ENCODE assay signal across 8 cellular contexts in genomic region chr1:228464487-228464983, GRCh38. TPM values are rescaled to one million over a fixed set of nuclear protein-coding genes. Genes with fewer than 3 reads are reported as not detected.
A peak's percentile ranks its signal among the peaks of the same experiment; 100 is the strongest.
DNase-seq lines count a peak whose midpoint lies in the region; ATAC-seq and TF ChIP-seq lines count a peak whose summit lies in the region.

No MANE protein-coding gene starts in this region.

- H3K36me3 Mint-ChIP-seq in GM23338 (ENCODE audit: low read depth) = no peaks in the 10 kb centered on the region

- H3K4me1 ChIP-seq in ES-I3 (ENCODE audit: insufficient read depth, low read length) (no peaks in the 10 kb centered on the region), GM23338 (ENCODE audit: insufficient read depth) (peaks cover 25% of the 10 kb centered on the region), vagina (peaks cover 21% of the 10 kb centered on the region)

- no peaks in the 10 kb centered on the region for H3K79me2 ChIP-seq in GM23338 (replicated peaks; ENCODE audit: insufficient read depth)

- H3K9me3 ChIP-seq in ES-I3 (ENCODE audit: control insufficient read depth, insufficient read depth, low read length) (no peaks in the 10 kb centered on the region), vagina (no peaks in the 10 kb centered on the region)

- peak; percentile 86 for ATAC-seq in GM23338

- no peak overlapping the region for H2AFZ ChIP-seq in GM23338

- peak overlapping the region; percentile 86 for H3K4me3 Mint-ChIP-seq in GM23338

- 0 out of 2 replicates have a peak, but pooled peaks cover 7% of the 10 kb centered on the region for H3F3A ChIP-seq in GM23338 (replicated peaks; ENCODE audit: low read depth)

- no peaks in the 10 kb centered on the region for H3K9me2 ChIP-seq in GM23338 (ENCODE audit: insufficient read depth)

- H3K9me3 Mint-ChIP-seq in GM23338 = no peaks in the 10 kb centered on the region

- intact Hi-C loops in vagina (cut with DNase I) = no loop called here

- no peaks in the 10 kb centered on the region; the same call in none of the 2 replicates for H4K20me1 ChIP-seq in GM23338 (replicated peaks; ENCODE audit: insufficient read depth)

- H3K9ac ChIP-seq in ES-I3 (ENCODE audit: low read depth, low read length) = peak overlapping the region; percentile 67; the same call in 1 of the 2 replicates

- H3K36me3 ChIP-seq in ES-I3 (ENCODE audit: insufficient read depth, low read length) = no peaks in the 10 kb centered on the region
- no peaks in the 10 kb centered on the region for H3K36me3 ChIP-seq in GM23338 (ENCODE audit: insufficient read depth)
- H3K36me3 ChIP-seq in vagina = no peaks in the 10 kb centered on the region

- H3K27ac ChIP-seq in GM23338 (ENCODE audit: low read depth) (no peak overlapping the region), vagina (no peak overlapping the region)

- H3K27ac Mint-ChIP-seq in GM23338 = peak overlapping the region; percentile 66

- TF ChIP-seq CTCF in GM23338 (conservative IDR thresholded peaks at IDR 0.05; ENCODE audit: low read depth in 2 of 2) (no peak), vagina (IDR thresholded peaks at IDR 0.05) (no peak)

- peak overlapping the region; percentile 93 for H3K4me2 ChIP-seq in GM23338

- no peak for TF ChIP-seq POLR2A in vagina (IDR thresholded peaks at IDR 0.05)

- DNase-seq in GM23338 (ENCODE audit: low spot score) (peak; percentile 97), NCI-H1417 treated with DMSO at 0.1 percent for 48 hours (lab: John Stamatoyannopoulos, UW) (peak; percentile 79), cerebellar nuclear complex (lab: John Stamatoyannopoulos, UW) (peak; percentile 54 to 81), kidney glomerular epithelial cell (lab: John Stamatoyannopoulos, UW) (peak; percentile 65), vagina (ENCODE audit: extremely low spot score in 2 of 2) (no peak)
- DNase-seq in activated CD4-positive, alpha-beta T cell treated with anti-CD3 and anti-CD28 coated beads for 1 hour = peak; percentile 74
- peak; percentile 84 for DNase-seq in stimulated activated CD4-positive, alpha-beta T cell treated with anti-CD3 and anti-CD28 coated beads, Interleukin-4, amount 100 ng/mL, for 1 hour

- H3K27me3 ChIP-seq in GM23338 (ENCODE audit: insufficient read depth) (peaks cover 93% of the 10 kb centered on the region), vagina (no peaks in the 10 kb centered on the region)

- H3K27me3 Mint-ChIP-seq in GM23338 (ENCODE audit: insufficient read depth, low read depth, poor library complexity) = peaks cover 45% of the 10 kb centered on the region

- H3K4me3 ChIP-seq in GM23338 (peak overlapping the region; percentile 82), vagina (peak overlapping the region in 1 of 2 donors; percentile 26)

- H3K4me1 Mint-ChIP-seq in GM23338 = peaks cover 18% of the 10 kb centered on the region

TF ChIP-seq in GM23338, 12 proteins besides CTCF, POLR2A, EP300 and RAD21:
- TF ChIP-seq STAT1 (IDR thresholded peaks at IDR 0.05; ENCODE audit: unreplicated experiment) (no peak), POLR2AphosphoS5 (IDR thresholded peaks at IDR 0.05; ENCODE audit: low read depth) (peak; percentile 54), EZH2phosphoT487 (IDR thresholded peaks at IDR 0.05; ENCODE audit: unreplicated experiment) (no peak), CREB1 (CRISPR knock-in tag; IDR thresholded peaks at IDR 0.05; ENCODE audit: low read depth) (no peak)
TF ChIP-seq in GM23338: peak in this region for 1.

RNA-seq across cellular contexts. Expression of gene RNF187, which starts 22.6 kb away (rescaled TPM):
- total RNA-seq in GM23338 (2014; rRNA removed; shearing (Covaris generic)) = 55.3 and 59.3 TPM in 2 replicates
- 24.8 and 28.7 TPM in 2 replicates for polyA plus RNA-seq in GM23338 (2016; fragmentation: Nextera tagmentation; extraction: Ambion mirVana)
- 36.8 TPM for total RNA-seq in vagina

RNA-seq across cellular contexts. Expression of gene TRIM17, which starts 47.9 kb away (rescaled TPM):
- total RNA-seq in GM23338 (2014; rRNA removed; shearing (Covaris generic)) = 1.1 and 1.4 TPM in 2 replicates
- 0.86 and 1.4 TPM in 2 replicates for polyA plus RNA-seq in GM23338 (2016; fragmentation: Nextera tagmentation; extraction: Ambion mirVana)
- total RNA-seq in vagina = 1.2 TPM

RNA-seq across cellular contexts. Expression of gene TRIM11, which starts 57.9 kb away (rescaled TPM):
- total RNA-seq in GM23338 (2014; rRNA removed; shearing (Covaris generic)) = 37.2 and 41.2 TPM in 2 replicates
- polyA plus RNA-seq in GM23338 (2016; fragmentation: Nextera tagmentation; extraction: Ambion mirVana) = 16.2 and 17.5 TPM in 2 replicates
- total RNA-seq in vagina = 22.1 TPM

Comparison
In these comparisons a context has a peak if more than half of its experiments do, and no peak if none do; other contexts are left out.
1. DNase-seq: peak in GM23338 (single experiment), NCI-H1417 treated with DMSO at 0.1 percent for 48 hours (single experiment), activated CD4-positive, alpha-beta T cell treated with anti-CD3 and anti-CD28 coated beads for 1 hour (single experiment), cerebellar nuclear complex (2 of 2), kidney glomerular epithelial cell (single experiment) and stimulated activated CD4-positive, alpha-beta T cell treated with anti-CD3 and anti-CD28 coated beads, Interleukin-4, amount 100 ng/mL, for 1 hour (single experiment); none in vagina (0 of 2).